In genomic region chr1:61046434-61046833, GRCh38 we compare ENCODE assay signal across 27 cellular contexts.
"Had no signal": no experiment of that assay in that cellular context is flagged by ENCODE, and none has a peak within 500 bp of the region (broad histone marks: within the 10 kb centered on the region; RNA-seq: fewer than 3 reads in every experiment).

No MANE protein-coding gene starts in this region.

- ATAC-seq: activated CD4-positive, alpha-beta T cell treated with anti-CD3 and anti-CD28 coated beads for 36 hours; activated CD4-positive, CD25-positive, alpha-beta regulatory T cell treated with anti-CD3 and anti-CD28 coated beads, Interleukin-2, amount 50 U/mL, for 24 hours; activated CD8-positive, alpha-beta T cell treated with anti-CD3 and anti-CD28 coated beads, Interleukin-2, amount 10 ng/mL, durations not matched to agents 7 days and 5 days; activated naive CD4-positive, alpha-beta T cell treated with anti-CD3 and anti-CD28 coated beads, Interleukin-2, amount 50 U/mL, for 72 hours; Panc1; WTC11 had no signal

- H3K36me3 ChIP-seq: adrenal gland, SJSA1 had no signal

- H3K27ac ChIP-seq: adrenal gland, KMS-11, SJSA1 had no signal

- H3K27ac Mint-ChIP-seq: activated CD4-positive, alpha-beta T cell treated with anti-CD3 and anti-CD28 coated beads for 36 hours; activated CD4-positive, alpha-beta T cell treated with anti-CD3 and anti-CD28 coated beads, Interleukin-2, amount 10 ng/mL, durations not matched to agents 7 days and 5 days; activated CD8-positive, alpha-beta T cell treated with anti-CD3 and anti-CD28 coated beads, Interleukin-2, amount 10 ng/mL, durations not matched to agents 7 days and 5 days; activated naive CD4-positive, alpha-beta T cell treated with anti-CD3 and anti-CD28 coated beads for 36 hours; activated naive CD4-positive, alpha-beta T cell treated with anti-CD3 and anti-CD28 coated beads, Interleukin-2, amount 50 U/mL, for 72 hours; activated T-cell treated with anti-CD3 and anti-CD28 coated beads, Interleukin-2, amount 50 U/mL, for 24 hours; T-helper 1 cell treated with Interleukin-12 subunit alpha and Interleukin-12 subunit beta and Interleukin-4 antibody, amounts not matched to agents 30 μg/mL and 1 μg/mL, for 36 hours; T-helper 2 cell treated with Interferon-gamma antibody and Interleukin-4, amounts not matched to agents 5 μg/mL and 100 μg/mL, for 36 hours; WTC11 had no signal

- H3K27me3 ChIP-seq: adrenal gland had no signal

- H3K9me3 ChIP-seq: adrenal gland, SJSA1, SK-N-SH had no signal

- H3K9me3 Mint-ChIP-seq: activated CD4-positive, alpha-beta T cell treated with anti-CD3 and anti-CD28 coated beads, Interleukin-2, amount 10 ng/mL, durations not matched to agents 7 days and 5 days; activated naive CD4-positive, alpha-beta T cell treated with anti-CD3 and anti-CD28 coated beads for 36 hours; activated naive CD4-positive, alpha-beta T cell treated with anti-CD3 and anti-CD28 coated beads, Interleukin-2, amount 50 U/mL, for 72 hours; activated T-cell treated with anti-CD3 and anti-CD28 coated beads, Interleukin-2, amount 50 U/mL, for 24 hours; T-helper 1 cell treated with Interleukin-12 subunit alpha and Interleukin-12 subunit beta and Interleukin-4 antibody, amounts not matched to agents 30 μg/mL and 1 μg/mL, for 36 hours; T-helper 2 cell treated with Interferon-gamma antibody and Interleukin-4, amounts not matched to agents 5 μg/mL and 100 μg/mL, for 36 hours; WTC11 had no signal

- H3K36me3 Mint-ChIP-seq: brain, WTC11 had no signal

- H3K4me3 Mint-ChIP-seq: activated CD4-positive, alpha-beta T cell treated with anti-CD3 and anti-CD28 coated beads for 36 hours; activated CD4-positive, alpha-beta T cell treated with anti-CD3 and anti-CD28 coated beads, Interleukin-2, amount 10 ng/mL, durations not matched to agents 7 days and 5 days; activated CD8-positive, alpha-beta T cell treated with anti-CD3 and anti-CD28 coated beads, Interleukin-2, amount 10 ng/mL, durations not matched to agents 7 days and 5 days; activated naive CD4-positive, alpha-beta T cell treated with anti-CD3 and anti-CD28 coated beads for 36 hours; activated T-cell treated with anti-CD3 and anti-CD28 coated beads, Interleukin-2, amount 50 U/mL, for 24 hours; T-helper 1 cell treated with Interleukin-12 subunit alpha and Interleukin-12 subunit beta and Interleukin-4 antibody, amounts not matched to agents 30 μg/mL and 1 μg/mL, for 36 hours; T-helper 2 cell treated with Interferon-gamma antibody and Interleukin-4, amounts not matched to agents 5 μg/mL and 100 μg/mL, for 36 hours; WTC11 had no signal

- H3K4me3 ChIP-seq: adrenal gland, SJSA1 had no signal

- DNase-seq: activated CD4-positive, alpha-beta T cell treated with anti-CD3 and anti-CD28 coated beads for 36 hours; activated CD4-positive, alpha-beta T cell treated with anti-CD3 and anti-CD28 coated beads, Interleukin-2, amount 10 ng/mL, durations not matched to agents 7 days and 5 days; activated CD4-positive, alpha-beta T cell treated with anti-CD3 and anti-CD28 coated beads, Interleukin-2, amount 50 U/mL, for 48 hours; activated CD8-positive, alpha-beta T cell treated with anti-CD3 and anti-CD28 coated beads, Interleukin-2, amount 10 ng/mL, durations not matched to agents 7 days and 5 days; activated gamma-delta T cell treated with Interleukin-2 at 50 U/mL for 16 hours; activated naive CD4-positive, alpha-beta T cell treated with anti-CD3 and anti-CD28 coated beads for 36 hours; activated T-cell treated with anti-CD3 and anti-CD28 coated beads, Interleukin-2, amount 50 U/mL, for 24 hours; adrenal gland; NCI-H1048; NCI-H1105 treated with DMSO at 0.1 percent for 48 hours; NCI-H1436; NCI-H1694; NCI-H1930; NCI-H2081 treated with DMSO at 0.1 percent for 48 hours; NCI-H226; NCI-H446 treated with DMSO at 0.1 percent for 48 hours; SHP77 treated with DMSO at 0.1 percent for 48 hours; SK-N-SH had no signal
